Comparison of ENCODE assay signal across 9 cellular contexts in genomic region chr20:31704225-31705119, GRCh38. TPM values are rescaled to one million over a fixed set of nuclear protein-coding genes. Genes with fewer than 3 reads are reported as not detected.
A peak's percentile ranks its signal among the peaks of the same experiment; 100 is the strongest.
DNase-seq lines count a peak whose midpoint lies in the region; ATAC-seq, FAIRE-seq and TF ChIP-seq lines count a peak whose summit lies in the region.
"Had no signal": no experiment of that assay in that cellular context is flagged by ENCODE, and none has a peak within 500 bp of the region (broad histone marks: within the 10 kb centered on the region; RNA-seq: fewer than 3 reads in every experiment).

No MANE protein-coding gene starts in this region.

- no peak overlapping the region for H2AFZ ChIP-seq in fibroblast of lung (ENCODE audit: low read length)

- peaks cover 13% of the 10 kb centered on the region for H3K36me3 ChIP-seq in fibroblast of lung (ENCODE audit: control insufficient read depth, insufficient read depth, low read length)

- POLR2A ChIA-PET in RWPE1 (lab: Yijun Ruan, JAX; ENCODE audit: low non-redundant PET) = interaction anchor here (0.9 to 1.6 kb wide), 2 partner anchors 9 to 17 kb away, joined by 3 read pairs; no protein-coding TSS in a partner anchor
- POLR2A ChIA-PET in HEK293T (lab: Yijun Ruan, JAX) = no interaction called here

- FAIRE-seq in D721Med (lab: Jason Lieb, UNC) = no peak

- no peaks in the 10 kb centered on the region for H4K20me1 ChIP-seq in fibroblast of lung (ENCODE audit: control insufficient read depth, extremely low read depth, insufficient read depth, low read length)

- CTCF ChIA-PET in RWPE1 (lab: Yijun Ruan, JAX) = interaction anchor here (0.6 to 1.3 kb wide), 7 partner anchors 16 to 906 kb away, joined by 3 to 4 read pairs (median 3); partner anchors contain the start of gene BCL2L1
- CTCF ChIA-PET in HEK293T (lab: Yijun Ruan, JAX) = interaction anchor here (1.4 to 1.6 kb wide), 2 partner anchors 19 to 43 kb away, joined by 5 to 7 read pairs; no protein-coding TSS in a partner anchor

- H3K4me3 ChIP-seq in fibroblast of lung (replicated peaks in 1 of 4; ENCODE audit: control extremely low read depth in 1 of 4, insufficient read depth in 1 of 4, low read depth in 3 of 4, low read length in 4 of 4) = no peak overlapping the region

- peaks cover 86% of the 10 kb centered on the region for H3K79me2 ChIP-seq in fibroblast of lung (ENCODE audit: control insufficient read depth, insufficient read depth, low read length)

- H3K9ac ChIP-seq in fibroblast of lung (ENCODE audit: insufficient read depth, low read length) = no peak overlapping the region

- H3K27ac ChIP-seq in RWPE1 (peak overlapping the region; percentile 92), fibroblast of lung (ENCODE audit: insufficient read depth, low read length) (peak overlapping the region; percentile 28)

- H3K9me3 ChIP-seq in fibroblast of lung (ENCODE audit: control insufficient read depth, insufficient read depth, low read depth, low read length) = no peaks in the 10 kb centered on the region

- H3K4me1 ChIP-seq in fibroblast of lung (ENCODE audit: control insufficient read depth, extremely low read depth, insufficient read depth, low read length) = peaks cover 20% of the 10 kb centered on the region

- H3K4me2 ChIP-seq in fibroblast of lung (ENCODE audit: extremely low read depth, insufficient read depth, low read length) = no peak overlapping the region

- DNase-seq in EH (ENCODE audit: low read depth) (peak; percentile 68), RWPE1 (ENCODE audit: low spot score) (peak; percentile 97), fibroblast of lung (ENCODE audit: low read depth in 2 of 2) (peak in 1 of 2 donors; percentile 90), omental fat pad (ENCODE audit: low spot score) (no peak), MV-4-11 (lab: John Stamatoyannopoulos, UW) (no peak), Ammon's horn (ENCODE audit: low spot score) (no peak), HEK293T (ENCODE audit: extremely low spot score) (no peak), D721Med (ENCODE audit: insufficient read length, low spot score) (no peak)
- DNase-seq: stimulated activated naive CD8-positive, alpha-beta T cell treated with anti-CD3 and anti-CD28 coated beads, Interleukin-15, Interleukin-2, amounts not matched to agents 100 U/mL and 50 U/mL, for 24 hours had no signal

- no peaks in the 10 kb centered on the region for H3K27me3 ChIP-seq in fibroblast of lung (ENCODE audit: control insufficient read depth, insufficient read depth, low read length)

- ATAC-seq in omental fat pad (ENCODE audit: low FRiP score) = peak; percentile 60
- ATAC-seq: stimulated activated naive CD8-positive, alpha-beta T cell treated with anti-CD3 and anti-CD28 coated beads, Interleukin-15, Interleukin-2, amounts not matched to agents 100 U/mL and 50 U/mL, for 24 hours had no signal

- no peak for TF ChIP-seq CTCF in RWPE1 (conservative IDR thresholded peaks at IDR 0.05; ENCODE audit: low read depth)
- TF ChIP-seq CTCF in fibroblast of lung (conservative IDR thresholded peaks at IDR 0.05 in 1 of 2, IDR thresholded peaks at IDR 0.05 in 1 of 2; ENCODE audit: low read depth in 1 of 2, low read length in 2 of 2) = no peak
- no peak for TF ChIP-seq CTCF in omental fat pad (IDR thresholded peaks at IDR 0.05)
- no peak for TF ChIP-seq CTCF in D721Med (IDR thresholded peaks at IDR 0.05; ENCODE audit: insufficient read depth, missing control alignments)

TF ChIP-seq in HEK293T, 16 proteins besides CTCF, POLR2A, EP300 and RAD21:
- TF ChIP-seq FOXM1 (IDR thresholded peaks at IDR 0.05; ENCODE audit: borderline replicate concordance) = no peak
- no peak for TF ChIP-seq SP1 (IDR thresholded peaks at IDR 0.05)
- TF ChIP-seq CTBP1 (IDR thresholded peaks at IDR 0.05; ENCODE audit: borderline replicate concordance) = no peak
- no peak for TF ChIP-seq HDGF (IDR thresholded peaks at IDR 0.05; ENCODE audit: borderline replicate concordance)
- TF ChIP-seq PKNOX1 (IDR thresholded peaks at IDR 0.05) = no peak
- TF ChIP-seq L3MBTL2 (conservative IDR thresholded peaks at IDR 0.05) = no peak
- TF ChIP-seq BHLHE40 (IDR thresholded peaks at IDR 0.05; ENCODE audit: borderline replicate concordance) = no peak
TF ChIP-seq in HEK293T: peak in this region for 0.

RNA-seq across cellular contexts. Expression of gene BCL2L1, which starts 18.2 kb away (rescaled TPM):
- total RNA-seq in fibroblast of lung = 50.8 and 77.1 TPM in 2 replicates
- polyA plus RNA-seq in fibroblast of lung = 61.8 and 107 TPM in 2 replicates
- polyA plus RNA-seq in fibroblast of lung (2012) = 63.9 and 103 TPM in 2 replicates
- polyA minus RNA-seq in fibroblast of lung (ENCODE audit: low replicate concordance) = 62.6 and 98.4 TPM in 2 replicates
- total RNA-seq in omental fat pad = 100 to 1,000 TPM in 2 of 4 donors, 10 to 100 TPM in 2; 65.0 to 140 (median 112) TPM

RNA-seq across cellular contexts. Expression of gene TPX2, which starts 34.6 kb away (rescaled TPM):
- total RNA-seq in fibroblast of lung (5.4 and 21.0 TPM in 2 replicates), omental fat pad (1 to 10 TPM in 2 of 4 donors, under 1 TPM in 2; 0.82 to 4.8 (median 0.97) TPM)
- polyA plus RNA-seq in fibroblast of lung = 19.9 and 72.2 TPM in 2 replicates
- polyA plus RNA-seq in fibroblast of lung (2012) = 21.0 and 71.3 TPM in 2 replicates
- 6.1 and 22.6 TPM in 2 replicates for polyA minus RNA-seq in fibroblast of lung (ENCODE audit: low replicate concordance)

Comparison
In these comparisons a context has a peak if more than half of its experiments do, and no peak if none do; other contexts are left out.
1. DNase-seq: peak in EH (single experiment) and RWPE1 (single experiment); none in omental fat pad (single experiment), MV-4-11 (single experiment), Ammon's horn (single experiment), HEK293T (single experiment) and D721Med (single experiment).